In the genomic region with DNA sequence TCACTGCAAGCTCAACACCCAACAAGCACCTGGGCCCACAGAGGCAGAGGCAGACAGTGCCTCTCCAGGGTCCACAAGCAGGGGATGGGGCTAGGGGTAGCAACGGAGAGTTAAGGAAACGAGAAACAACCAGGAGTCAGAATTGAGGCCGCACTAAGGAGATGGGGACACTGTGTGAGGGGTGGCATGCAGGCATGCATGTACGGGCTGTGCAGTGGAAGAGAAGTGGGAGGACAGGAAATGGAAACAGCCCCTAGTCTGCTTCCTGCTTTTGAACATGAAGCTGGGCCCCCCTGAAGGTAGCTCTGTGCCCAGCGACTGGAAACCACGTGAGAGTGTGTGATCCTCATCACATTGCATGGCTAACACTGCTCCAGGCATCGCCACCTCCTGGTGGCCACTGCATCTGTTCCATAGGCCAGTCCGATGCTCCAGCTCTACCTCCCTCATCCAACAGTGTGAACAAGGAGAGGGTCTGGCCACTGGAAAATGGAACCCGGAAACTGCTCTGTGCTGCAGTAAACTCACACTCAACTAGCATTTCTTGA, we compare ENCODE assay signal across 1 cellular context.
TF ChIP-seq lines count a peak whose summit lies in the region.

No MANE protein-coding gene starts in this region.

TF ChIP-seq in A549, 52 proteins besides CTCF, POLR2A, EP300 and RAD21 (continued from another document):
- no peak for TF ChIP-seq PBX3 (IDR thresholded peaks at IDR 0.05)
- TF ChIP-seq NPAS2 (CRISPR knock-in tag; IDR thresholded peaks at IDR 0.05; ENCODE audit: borderline replicate concordance) = no peak
- no peak for TF ChIP-seq RNF2 (IDR thresholded peaks at IDR 0.05; ENCODE audit: borderline replicate concordance, low read depth)
- TF ChIP-seq, protein P1, sequence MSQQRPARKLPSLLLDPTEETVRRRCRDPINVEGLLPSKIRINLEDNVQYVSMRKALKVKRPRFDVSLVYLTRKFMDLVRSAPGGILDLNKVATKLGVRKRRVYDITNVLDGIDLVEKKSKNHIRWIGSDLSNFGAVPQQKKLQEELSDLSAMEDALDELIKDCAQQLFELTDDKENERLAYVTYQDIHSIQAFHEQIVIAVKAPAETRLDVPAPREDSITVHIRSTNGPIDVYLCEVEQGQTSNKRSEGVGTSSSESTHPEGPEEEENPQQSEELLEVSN (IDR thresholded peaks at IDR 0.05; ENCODE audit: borderline replicate concordance, low read depth) = no peak
- TF ChIP-seq POLR2AphosphoS2 (conservative IDR thresholded peaks at IDR 0.05; ENCODE audit: low read length) = no peak
- TF ChIP-seq CEBPB (IDR thresholded peaks at IDR 0.05) = no peak
- no peak for TF ChIP-seq CHD4 (IDR thresholded peaks at IDR 0.05; ENCODE audit: borderline replicate concordance)
- TF ChIP-seq HEYL (CRISPR knock-in tag; IDR thresholded peaks at IDR 0.05) = no peak
- no peak for TF ChIP-seq NR3C1 (IDR thresholded peaks at IDR 0.05)
- no peak for TF ChIP-seq JUNB (IDR thresholded peaks at IDR 0.05)
- TF ChIP-seq EHMT2 (IDR thresholded peaks at IDR 0.05; ENCODE audit: low read depth) = no peak
